10 cellular contexts compared by ENCODE assay signal in the genomic region with DNA sequence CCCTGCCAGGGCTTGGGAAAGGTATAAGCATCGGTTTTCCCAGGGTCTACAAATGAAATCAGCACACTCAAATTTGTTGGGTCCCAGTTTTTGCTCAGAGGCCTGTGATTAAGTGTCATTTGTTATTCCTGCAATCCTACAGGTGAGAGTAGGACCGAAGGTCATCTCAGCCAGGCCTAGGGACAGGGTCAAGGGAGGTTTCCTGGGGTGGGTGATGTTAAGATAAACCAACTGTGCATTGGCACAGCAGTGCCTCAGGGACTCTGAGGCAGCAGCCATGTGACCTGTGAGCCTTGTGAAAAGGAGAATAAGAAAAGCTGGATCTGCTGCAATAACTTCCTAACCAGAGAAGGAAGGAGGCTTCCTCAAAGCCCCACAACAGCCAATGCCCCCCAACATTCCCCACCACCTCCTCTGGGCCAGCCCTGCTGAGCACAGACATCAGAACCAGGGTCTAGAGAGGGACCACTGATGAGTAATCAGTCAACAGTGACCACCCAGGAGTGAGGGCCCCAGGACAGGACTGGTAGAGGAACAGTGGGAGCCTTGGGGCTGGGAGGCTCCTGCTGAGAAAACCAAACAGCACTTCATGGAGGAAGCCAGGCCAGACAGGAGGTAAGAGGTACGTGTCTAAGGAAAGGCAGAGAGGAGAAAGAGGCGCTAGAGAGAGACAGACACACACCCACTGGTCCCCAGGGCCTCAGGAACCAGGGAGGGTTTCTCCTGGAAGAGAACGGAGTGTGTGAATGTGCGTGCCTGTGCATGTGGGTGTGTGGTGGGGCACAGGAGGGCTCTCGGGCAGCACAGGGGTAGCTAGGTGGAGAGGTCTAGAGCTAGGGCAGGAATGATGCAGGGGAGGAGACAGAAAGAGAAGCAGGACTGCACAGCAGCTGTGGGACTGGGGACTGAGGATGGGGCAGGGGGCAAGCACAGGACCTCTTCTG.
DNase-seq lines count a peak whose midpoint lies in the region; ATAC-seq and TF ChIP-seq lines count a peak whose summit lies in the region.
"Had no signal": no experiment of that assay in that cellular context is flagged by ENCODE, and none has a peak within 500 bp of the region (broad histone marks: within the 10 kb centered on the region; RNA-seq: fewer than 3 reads in every experiment).

No MANE protein-coding gene starts in this region.

- H3K27me3 ChIP-seq in right cardiac atrium (ENCODE audit: control insufficient read depth, insufficient read depth), result no peaks in the 10 kb centered on the region
- no peaks in the 10 kb centered on the region for H3K27me3 ChIP-seq in heart left ventricle
- no peaks in the 10 kb centered on the region for H3K27me3 ChIP-seq in liver (ENCODE audit: control insufficient read depth in 4 of 4, insufficient read depth in 4 of 4, low read length in 3 of 4)
- H3K27me3 ChIP-seq in prostate gland (replicated peaks; ENCODE audit: insufficient read depth), result no peaks in the 10 kb centered on the region

- peak in 1 of 2 donors; percentile 5 for TF ChIP-seq RAD21 in liver (IDR thresholded peaks at IDR 0.05)

- peaks cover 26 to 32% (median 28%) of the 10 kb centered on the region in 3 donors for H3K4me1 Mint-ChIP-seq in T-cell

- no peak overlapping the region for H3K9ac ChIP-seq in liver (ENCODE audit: low read depth in 1 of 2, low read length in 2 of 2)
- H3K9ac ChIP-seq: KMS-11 had no signal

- peaks cover 3% of the 10 kb centered on the region for H3K36me3 Mint-ChIP-seq in T-cell

- H3K4me3 ChIP-seq in right cardiac atrium (ENCODE audit: low read length), result no peak overlapping the region
- H3K4me3 ChIP-seq in heart left ventricle, result no peak overlapping the region
- no peak overlapping the region for H3K4me3 ChIP-seq in liver (ENCODE audit: low read depth in 1 of 3, low read length in 3 of 3)
- no peak overlapping the region for H3K4me3 ChIP-seq in prostate gland
- H3K4me3 ChIP-seq: skin epidermis had no signal

- TF ChIP-seq CTCF in heart left ventricle (IDR thresholded peaks at IDR 0.05), result no peak
- no peak for TF ChIP-seq CTCF in liver (IDR thresholded peaks at IDR 0.05; ENCODE audit: low read depth, low read length, missing input control)
- TF ChIP-seq CTCF in prostate gland (IDR thresholded peaks at IDR 0.05), result no peak

- TF ChIP-seq POLR2A in heart left ventricle (IDR thresholded peaks at IDR 0.05) (no peak), prostate gland (IDR thresholded peaks at IDR 0.05) (no peak)

- H3K27ac Mint-ChIP-seq in T-cell, result peak overlapping the region in 1 of 2 donors; percentile 70

- no peaks in the 10 kb centered on the region for H3K9me3 Mint-ChIP-seq in T-cell

- CTCF ChIA-PET in T-cell (lab: Charles Lee), result interaction anchor here in 1 of 2 donors (0.6 to 1.5 kb wide), 2 partner anchors 70 to 80 kb away, joined by 3 to 7 read pairs; no protein-coding TSS in a partner anchor

- H3K27me3 Mint-ChIP-seq in T-cell, result no peaks in the 10 kb centered on the region

- H3K27ac ChIP-seq in right cardiac atrium (ENCODE audit: low read length) (peak overlapping the region; percentile 5), heart left ventricle (peak overlapping the region in 6 of 12 donors; percentile 14 to 90 (median 50)), liver (ENCODE audit: low read depth in 1 of 2, low read length in 2 of 2) (no peak overlapping the region), prostate gland (peak overlapping the region in 1 of 2 donors; percentile 23)
- H3K27ac ChIP-seq: KMS-11 had no signal

- ATAC-seq in right cardiac atrium (no peak), heart left ventricle (no peak), T-cell (replicated peaks in 1 of 4) (peak in 3 of 4 experiments; percentile 2 to 23 (median 6)), GM21619 (IDR thresholded peaks at IDR 0.05; ENCODE audit: unreplicated experiment) (no peak), HG02623 (IDR thresholded peaks at IDR 0.05; ENCODE audit: unreplicated experiment) (no peak)

- DNase-seq in right cardiac atrium (peak in 1 of 3 donors; percentile 41), heart left ventricle (no peak), T-cell (no peak), prostate gland (ENCODE audit: low spot score) (no peak)
- no peak for DNase-seq in activated CD4-positive, alpha-beta T cell treated with anti-CD3 and anti-CD28 coated beads, Interleukin-2, amount 50 U/mL, for 48 hours

- H3K4me1 ChIP-seq in right cardiac atrium (ENCODE audit: control insufficient read depth, insufficient read depth, low read length), result peaks cover 12% of the 10 kb centered on the region
- peaks cover 13 to 74% (median 54%) of the 10 kb centered on the region in 12 donors for H3K4me1 ChIP-seq in heart left ventricle
- peaks cover 13 to 38% (median 23%) of the 10 kb centered on the region in 4 donors for H3K4me1 ChIP-seq in liver (ENCODE audit: control insufficient read depth in 4 of 4, insufficient read depth in 4 of 4, low read length in 3 of 4)
- H3K4me1 ChIP-seq in prostate gland (replicated peaks), result peaks cover 11% of the 10 kb centered on the region

- intact Hi-C loops in right cardiac atrium (cut with DNase I) (loop anchor here in 1 of 4 donors (10.0 kb wide), 1 partner anchor 81 kb away; a partner anchor contains a TSS), heart left ventricle (cut with DNase I) (loop anchor here in 1 of 10 donors (10.0 kb wide), 1 partner anchor 81 kb away; a partner anchor contains a TSS), prostate gland (cut with DNase I) (no loop called here)

- H3K9me3 ChIP-seq in right cardiac atrium (ENCODE audit: control insufficient read depth, low read length) (no peaks in the 10 kb centered on the region), heart left ventricle (no peaks in the 10 kb centered on the region), liver (ENCODE audit: control insufficient read depth in 4 of 4, low read length in 3 of 4) (no peaks in the 10 kb centered on the region), prostate gland (no peaks in the 10 kb centered on the region)

- POLR2A ChIA-PET in T-cell (lab: Charles Lee), result no interaction called here

- H3K36me3 ChIP-seq in heart left ventricle (no peaks in the 10 kb centered on the region), liver (ENCODE audit: control insufficient read depth in 4 of 4, insufficient read depth in 3 of 4, low read depth in 1 of 4, low read length in 3 of 4) (no peaks in the 10 kb centered on the region), prostate gland (no peaks in the 10 kb centered on the region)

- H3K4me3 Mint-ChIP-seq in T-cell, result peak overlapping the region in 1 of 3 donors; percentile 71

- 73% methylated on average over 7 of the region's 7 CpGs for WGBS in right cardiac atrium
- 82 to 90% (median 84%) methylated on average over 7 of the region's 7 CpGs for WGBS in heart left ventricle, 4 donors
- 81% methylated on average over 7 of the region's 7 CpGs for whole genome bisulfite sequencing in liver
- 80% methylated on average over 7 of the region's 7 CpGs for WGBS in prostate gland

TF ChIP-seq in liver, 16 proteins besides CTCF, POLR2A, EP300 and RAD21:
- TF ChIP-seq FOXA2 (IDR thresholded peaks at IDR 0.05) (no peak), HNF4A (conservative IDR thresholded peaks at IDR 0.05) (peak; percentile 51 to 62), RXRA (IDR thresholded peaks at IDR 0.05) (peak; percentile 68 to 76), EGR1 (IDR thresholded peaks at IDR 0.05; ENCODE audit: low read depth in 2 of 2) (no peak), HNF4G (IDR thresholded peaks at IDR 0.05) (no peak)
- TF ChIP-seq, protein P1, sequence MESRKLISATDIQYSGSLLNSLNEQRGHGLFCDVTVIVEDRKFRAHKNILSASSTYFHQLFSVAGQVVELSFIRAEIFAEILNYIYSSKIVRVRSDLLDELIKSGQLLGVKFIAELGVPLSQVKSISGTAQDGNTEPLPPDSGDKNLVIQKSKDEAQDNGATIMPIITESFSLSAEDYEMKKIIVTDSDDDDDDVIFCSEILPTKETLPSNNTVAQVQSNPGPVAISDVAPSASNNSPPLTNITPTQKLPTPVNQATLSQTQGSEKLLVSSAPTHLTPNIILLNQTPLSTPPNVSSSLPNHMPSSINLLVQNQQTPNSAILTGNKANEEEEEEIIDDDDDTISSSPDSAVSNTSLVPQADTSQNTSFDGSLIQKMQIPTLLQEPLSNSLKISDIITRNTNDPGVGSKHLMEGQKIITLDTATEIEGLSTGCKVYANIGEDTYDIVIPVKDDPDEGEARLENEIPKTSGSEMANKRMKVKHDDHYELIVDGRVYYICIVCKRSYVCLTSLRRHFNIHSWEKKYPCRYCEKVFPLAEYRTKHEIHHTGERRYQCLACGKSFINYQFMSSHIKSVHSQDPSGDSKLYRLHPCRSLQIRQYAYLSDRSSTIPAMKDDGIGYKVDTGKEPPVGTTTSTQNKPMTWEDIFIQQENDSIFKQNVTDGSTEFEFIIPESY (IDR thresholded peaks at IDR 0.05), result no peak
- TF ChIP-seq, protein P2, sequence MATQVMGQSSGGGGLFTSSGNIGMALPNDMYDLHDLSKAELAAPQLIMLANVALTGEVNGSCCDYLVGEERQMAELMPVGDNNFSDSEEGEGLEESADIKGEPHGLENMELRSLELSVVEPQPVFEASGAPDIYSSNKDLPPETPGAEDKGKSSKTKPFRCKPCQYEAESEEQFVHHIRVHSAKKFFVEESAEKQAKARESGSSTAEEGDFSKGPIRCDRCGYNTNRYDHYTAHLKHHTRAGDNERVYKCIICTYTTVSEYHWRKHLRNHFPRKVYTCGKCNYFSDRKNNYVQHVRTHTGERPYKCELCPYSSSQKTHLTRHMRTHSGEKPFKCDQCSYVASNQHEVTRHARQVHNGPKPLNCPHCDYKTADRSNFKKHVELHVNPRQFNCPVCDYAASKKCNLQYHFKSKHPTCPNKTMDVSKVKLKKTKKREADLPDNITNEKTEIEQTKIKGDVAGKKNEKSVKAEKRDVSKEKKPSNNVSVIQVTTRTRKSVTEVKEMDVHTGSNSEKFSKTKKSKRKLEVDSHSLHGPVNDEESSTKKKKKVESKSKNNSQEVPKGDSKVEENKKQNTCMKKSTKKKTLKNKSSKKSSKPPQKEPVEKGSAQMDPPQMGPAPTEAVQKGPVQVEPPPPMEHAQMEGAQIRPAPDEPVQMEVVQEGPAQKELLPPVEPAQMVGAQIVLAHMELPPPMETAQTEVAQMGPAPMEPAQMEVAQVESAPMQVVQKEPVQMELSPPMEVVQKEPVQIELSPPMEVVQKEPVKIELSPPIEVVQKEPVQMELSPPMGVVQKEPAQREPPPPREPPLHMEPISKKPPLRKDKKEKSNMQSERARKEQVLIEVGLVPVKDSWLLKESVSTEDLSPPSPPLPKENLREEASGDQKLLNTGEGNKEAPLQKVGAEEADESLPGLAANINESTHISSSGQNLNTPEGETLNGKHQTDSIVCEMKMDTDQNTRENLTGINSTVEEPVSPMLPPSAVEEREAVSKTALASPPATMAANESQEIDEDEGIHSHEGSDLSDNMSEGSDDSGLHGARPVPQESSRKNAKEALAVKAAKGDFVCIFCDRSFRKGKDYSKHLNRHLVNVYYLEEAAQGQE (IDR thresholded peaks at IDR 0.05), result no peak

Comparison
In these comparisons a context has a peak if more than half of its experiments do, and no peak if none do; other contexts are left out.
1. ATAC-seq: peak in T-cell (3 of 4); none in right cardiac atrium (0 of 2), heart left ventricle (0 of 4), GM21619 (single experiment) and HG02623 (single experiment).